ENCODE assay signal across 1 cellular context in the genomic region with DNA sequence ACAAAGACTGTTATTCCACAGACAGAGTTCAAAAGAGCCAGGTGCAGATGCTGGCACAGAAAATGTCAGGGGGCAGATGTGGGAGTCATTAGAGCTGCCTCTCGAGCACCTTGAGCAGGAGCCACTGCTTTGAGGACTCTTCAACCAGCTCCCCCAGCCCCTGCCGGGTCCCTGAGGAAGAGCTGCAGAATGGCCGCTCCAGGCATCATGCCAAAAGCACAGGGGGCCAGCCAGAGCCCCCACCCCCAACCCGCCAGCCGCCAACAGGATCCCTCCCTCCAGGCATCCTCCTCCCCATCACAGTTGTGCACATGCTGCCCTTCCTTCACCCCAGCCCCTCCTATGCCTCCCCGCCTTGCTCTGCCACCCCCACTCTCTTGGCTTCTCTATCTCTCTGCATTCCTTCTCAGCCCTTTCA.
TF ChIP-seq lines count a peak whose summit lies in the region.

No MANE protein-coding gene starts in this region.

TF ChIP-seq in HepG2, 621 proteins besides CTCF, POLR2A, EP300 and RAD21:
- TF ChIP-seq KDM5B (CRISPR knock-in tag; IDR thresholded peaks at IDR 0.05; ENCODE audit: borderline replicate concordance) (no peak), PHF8 (CRISPR knock-in tag; IDR thresholded peaks at IDR 0.05) (no peak)
- TF ChIP-seq, protein P1, sequence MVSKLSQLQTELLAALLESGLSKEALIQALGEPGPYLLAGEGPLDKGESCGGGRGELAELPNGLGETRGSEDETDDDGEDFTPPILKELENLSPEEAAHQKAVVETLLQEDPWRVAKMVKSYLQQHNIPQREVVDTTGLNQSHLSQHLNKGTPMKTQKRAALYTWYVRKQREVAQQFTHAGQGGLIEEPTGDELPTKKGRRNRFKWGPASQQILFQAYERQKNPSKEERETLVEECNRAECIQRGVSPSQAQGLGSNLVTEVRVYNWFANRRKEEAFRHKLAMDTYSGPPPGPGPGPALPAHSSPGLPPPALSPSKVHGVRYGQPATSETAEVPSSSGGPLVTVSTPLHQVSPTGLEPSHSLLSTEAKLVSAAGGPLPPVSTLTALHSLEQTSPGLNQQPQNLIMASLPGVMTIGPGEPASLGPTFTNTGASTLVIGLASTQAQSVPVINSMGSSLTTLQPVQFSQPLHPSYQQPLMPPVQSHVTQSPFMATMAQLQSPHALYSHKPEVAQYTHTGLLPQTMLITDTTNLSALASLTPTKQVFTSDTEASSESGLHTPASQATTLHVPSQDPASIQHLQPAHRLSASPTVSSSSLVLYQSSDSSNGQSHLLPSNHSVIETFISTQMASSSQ (IDR thresholded peaks at IDR 0.05; ENCODE audit: low read depth) = no peak
- TF ChIP-seq, protein P1 (CRISPR knock-in tag; IDR thresholded peaks at IDR 0.05; ENCODE audit: borderline replicate concordance) = no peak
TF ChIP-seq in HepG2: peak in this region for 0.
